Comparison of ENCODE assay signal across 29 cellular contexts in the genomic region with DNA sequence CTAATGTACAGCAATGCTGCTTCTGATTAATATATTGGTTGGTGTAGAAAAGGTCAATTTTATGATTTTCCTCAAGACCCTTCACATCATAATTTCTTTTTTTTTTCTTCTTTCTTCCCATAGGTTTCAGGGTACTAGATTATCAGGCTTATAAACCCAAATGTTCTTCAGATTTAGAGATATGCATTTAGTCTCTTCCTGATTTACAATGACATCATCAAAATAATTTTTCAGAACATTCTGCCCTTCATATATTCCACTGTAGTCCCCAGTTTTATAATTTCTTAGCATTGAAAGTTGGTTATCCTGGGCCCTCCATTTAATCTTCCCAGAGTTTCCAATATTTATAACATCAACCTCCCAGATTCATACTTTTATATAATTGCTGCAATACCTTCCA.
"Had no signal": no experiment of that assay in that cellular context is flagged by ENCODE, and none has a peak within 500 bp of the region (broad histone marks: within the 10 kb centered on the region; RNA-seq: fewer than 3 reads in every experiment).

No MANE protein-coding gene starts in this region.

- H3K9me3 ChIP-seq: colonic mucosa, esophagus muscularis mucosa, esophagus squamous epithelium, gastrocnemius medialis, gastroesophageal sphincter, heart left ventricle, heart right ventricle had no signal

- H3K27me3 Mint-ChIP-seq: dendritic cell treated with granulocyte-macrophage colony-stimulating factor and Interleukin-4, amounts not matched to agents 40 ng/mL and 50 ng/mL, for 4 days; effector memory CD8-positive, alpha-beta T cell had no signal

- H3K4me1 ChIP-seq: colonic mucosa, esophagus muscularis mucosa, esophagus squamous epithelium, foreskin keratinocyte, gastrocnemius medialis, gastroesophageal sphincter, heart left ventricle, heart right ventricle had no signal

- H3K4me1 Mint-ChIP-seq: endodermal cell had no signal

- H3K9me3 Mint-ChIP-seq: endodermal cell had no signal

- H3K27me3 ChIP-seq: colonic mucosa, dorsolateral prefrontal cortex, esophagus muscularis mucosa, esophagus squamous epithelium, foreskin keratinocyte, gastrocnemius medialis, gastroesophageal sphincter, heart left ventricle, heart right ventricle had no signal

- H3K4me3 Mint-ChIP-seq: dendritic cell treated with granulocyte-macrophage colony-stimulating factor and Interleukin-4, amounts not matched to agents 40 ng/mL and 50 ng/mL, for 4 days; effector memory CD8-positive, alpha-beta T cell; endodermal cell had no signal

- H3K27ac ChIP-seq: colonic mucosa, coronary artery, dorsolateral prefrontal cortex, epithelial cell of prostate, esophagus muscularis mucosa, esophagus squamous epithelium, foreskin keratinocyte, gastrocnemius medialis, gastroesophageal sphincter, heart left ventricle, heart right ventricle had no signal

- H3K36me3 ChIP-seq: colonic mucosa, esophagus muscularis mucosa, esophagus squamous epithelium, gastrocnemius medialis, gastroesophageal sphincter, heart left ventricle, heart right ventricle had no signal

- H3K27ac Mint-ChIP-seq: dendritic cell treated with granulocyte-macrophage colony-stimulating factor and Interleukin-4, amounts not matched to agents 40 ng/mL and 50 ng/mL, for 4 days; effector memory CD8-positive, alpha-beta T cell; endodermal cell had no signal

- ATAC-seq: effector memory CD8-positive, alpha-beta T cell; esophagus mucosa; foreskin keratinocyte; gastrocnemius medialis; gastroesophageal sphincter; heart left ventricle; heart right ventricle had no signal

- DNase-seq: colonic mucosa; cortex of kidney; dermis blood vessel endothelial cell; dorsolateral prefrontal cortex; effector CD4-positive, alpha-beta T cell; effector CD8-positive, alpha-beta T cell; effector memory CD4-positive, alpha-beta T cell; effector memory CD8-positive, alpha-beta T cell; endodermal cell; erythroblast; esophagus squamous epithelium; foreskin fibroblast; foreskin keratinocyte; foreskin melanocyte; gastrocnemius medialis; glutamatergic neuron; head of caudate nucleus; heart left ventricle; heart right ventricle had no signal

- FAIRE-seq: colon, endometrium, endothelial cell of umbilical vein, frontal cortex had no signal

- H3K4me3 ChIP-seq: colonic mucosa, coronary artery, dorsolateral prefrontal cortex, esophagus muscularis mucosa, esophagus squamous epithelium, gastrocnemius medialis, gastroesophageal sphincter, heart left ventricle, heart right ventricle had no signal
